ENCODE assay signal across 22 cellular contexts in genomic region chr20:57007171-57007540, GRCh38.
DNase-seq lines count a peak whose midpoint lies in the region; ATAC-seq and TF ChIP-seq lines count a peak whose summit lies in the region.
"Had no signal": no experiment of that assay in that cellular context is flagged by ENCODE, and none has a peak within 500 bp of the region (broad histone marks: within the 10 kb centered on the region; RNA-seq: fewer than 3 reads in every experiment).

No MANE protein-coding gene starts in this region.

- ATAC-seq in HG02970 (IDR thresholded peaks at IDR 0.05; ENCODE audit: low FRiP score, unreplicated experiment), result no peak
- ATAC-seq: activated CD4-positive, CD25-positive, alpha-beta regulatory T cell treated with anti-CD3 and anti-CD28 coated beads, Interleukin-2, amount 50 U/mL, for 24 hours; gastroesophageal sphincter; left cardiac atrium; stimulated activated memory B cell treated with anti-CD40 and anti-IgM and Interleukin-4, amounts not matched to agents 10 μg/mL and 1 μg/mL and 100 μg/mL, for 72 hours had no signal

- peaks cover 15% of the 10 kb centered on the region; the same call in 1 of the 2 replicates for H3K4me1 ChIP-seq in HUES48 (ENCODE audit: control insufficient read depth, insufficient read depth, low read length)
- peaks cover 39% of the 10 kb centered on the region for H3K4me1 ChIP-seq in SJSA1 (replicated peaks)
- H3K4me1 ChIP-seq: prostate gland, testis had no signal

- H3K27ac ChIP-seq in HUES48 (ENCODE audit: low read depth, low read length) (peak overlapping the region; percentile 73), SJSA1 (peak overlapping the region; percentile 76)
- H3K27ac ChIP-seq: C4-2B, gastroesophageal sphincter, prostate gland, testis had no signal

- peaks cover 43% of the 10 kb centered on the region for H3K4me1 Mint-ChIP-seq in mesothelial cell of epicardium
- H3K4me1 Mint-ChIP-seq: activated naive CD4-positive, alpha-beta T cell treated with anti-CD3 and anti-CD28 coated beads, Interleukin-2, amount 10 ng/mL, durations not matched to agents 7 days and 5 days had no signal

- H3K27me3 ChIP-seq in HUES48 (ENCODE audit: control insufficient read depth, insufficient read depth, low read length) (no peaks in the 10 kb centered on the region), SJSA1 (replicated peaks) (no peaks in the 10 kb centered on the region)
- H3K27me3 ChIP-seq: testis had no signal

- H3K4me3 Mint-ChIP-seq in mesothelial cell of epicardium, result no peak overlapping the region
- H3K4me3 Mint-ChIP-seq: activated naive CD4-positive, alpha-beta T cell treated with anti-CD3 and anti-CD28 coated beads, Interleukin-2, amount 10 ng/mL, durations not matched to agents 7 days and 5 days; neural crest cell; stimulated activated memory B cell treated with anti-CD40 and anti-IgM and Interleukin-4, amounts not matched to agents 10 μg/mL and 1 μg/mL and 100 μg/mL, for 72 hours had no signal

- no peaks in the 10 kb centered on the region for H3K9me3 Mint-ChIP-seq in mesothelial cell of epicardium
- H3K9me3 Mint-ChIP-seq: activated naive CD4-positive, alpha-beta T cell treated with anti-CD3 and anti-CD28 coated beads, Interleukin-2, amount 10 ng/mL, durations not matched to agents 7 days and 5 days; neural crest cell had no signal

- H3K4me3 ChIP-seq in HUES48 (ENCODE audit: low read depth, low read length), result no peak overlapping the region
- no peak overlapping the region for H3K4me3 ChIP-seq in SJSA1
- H3K4me3 ChIP-seq: gastroesophageal sphincter, prostate gland, testis had no signal

- DNase-seq in COLO829 (ENCODE audit: low spot score) (peak; percentile 28), SJSA1 (ENCODE audit: low read depth in 1 of 2, low spot score in 2 of 2) (no peak), mesothelial cell of epicardium (ENCODE audit: low spot score in 2 of 2, unreplicated experiment in 2 of 2) (no peak), NCI-H1105 (lab: John Stamatoyannopoulos, UW) (no peak), T1000 (lab: John Stamatoyannopoulos, UW) (no peak)
- no peak for DNase-seq in activated effector memory CD4-positive, alpha-beta T cell treated with anti-CD3 and anti-CD28 coated beads, Interleukin-2, amount 50 U/mL, for 16 hours
- DNase-seq: ACHN; activated naive CD4-positive, alpha-beta T cell treated with anti-CD3 and anti-CD28 coated beads, Interleukin-2, amount 10 ng/mL, durations not matched to agents 7 days and 5 days; activated T-cell treated with anti-CD3 and anti-CD28 coated beads, Interleukin-2, amount 50 U/mL, for 48 hours; left cardiac atrium; NCI-H1048; NCI-H2029; stimulated activated CD4-positive, alpha-beta T cell treated with anti-CD3 and anti-CD28 coated beads, Interleukin-1b, Interleukin-23, amount 100 ng/mL, for 48 hours; testis had no signal

- H3K27ac Mint-ChIP-seq in mesothelial cell of epicardium, result peak overlapping the region; percentile 80
- H3K27ac Mint-ChIP-seq: activated naive CD4-positive, alpha-beta T cell treated with anti-CD3 and anti-CD28 coated beads, Interleukin-2, amount 10 ng/mL, durations not matched to agents 7 days and 5 days; stimulated activated memory B cell treated with anti-CD40 and anti-IgM and Interleukin-4, amounts not matched to agents 10 μg/mL and 1 μg/mL and 100 μg/mL, for 72 hours had no signal

- no peak for TF ChIP-seq CTCF in mesothelial cell of epicardium (IDR thresholded peaks at IDR 0.05; ENCODE audit: unreplicated experiment)

- no peaks in the 10 kb centered on the region for H3K36me3 Mint-ChIP-seq in mesothelial cell of epicardium
- H3K36me3 Mint-ChIP-seq: activated naive CD4-positive, alpha-beta T cell treated with anti-CD3 and anti-CD28 coated beads, Interleukin-2, amount 10 ng/mL, durations not matched to agents 7 days and 5 days; stimulated activated memory B cell treated with anti-CD40 and anti-IgM and Interleukin-4, amounts not matched to agents 10 μg/mL and 1 μg/mL and 100 μg/mL, for 72 hours had no signal

- H3K36me3 ChIP-seq in HUES48 (ENCODE audit: control insufficient read depth, insufficient read depth, low read length) (no peaks in the 10 kb centered on the region), SJSA1 (no peaks in the 10 kb centered on the region)
- H3K36me3 ChIP-seq: gastroesophageal sphincter, prostate gland had no signal

- no peak overlapping the region for H3K9ac ChIP-seq in HUES48 (ENCODE audit: low read depth, low read length)

- no peaks in the 10 kb centered on the region for H3K27me3 Mint-ChIP-seq in mesothelial cell of epicardium (ENCODE audit: low read depth)

- no peaks in the 10 kb centered on the region for H3K9me3 ChIP-seq in HUES48 (ENCODE audit: control insufficient read depth, insufficient read depth, low read length)
- no peaks in the 10 kb centered on the region for H3K9me3 ChIP-seq in SJSA1 (replicated peaks)
- H3K9me3 ChIP-seq: gastroesophageal sphincter, prostate gland, testis had no signal
